In the genomic region with DNA sequence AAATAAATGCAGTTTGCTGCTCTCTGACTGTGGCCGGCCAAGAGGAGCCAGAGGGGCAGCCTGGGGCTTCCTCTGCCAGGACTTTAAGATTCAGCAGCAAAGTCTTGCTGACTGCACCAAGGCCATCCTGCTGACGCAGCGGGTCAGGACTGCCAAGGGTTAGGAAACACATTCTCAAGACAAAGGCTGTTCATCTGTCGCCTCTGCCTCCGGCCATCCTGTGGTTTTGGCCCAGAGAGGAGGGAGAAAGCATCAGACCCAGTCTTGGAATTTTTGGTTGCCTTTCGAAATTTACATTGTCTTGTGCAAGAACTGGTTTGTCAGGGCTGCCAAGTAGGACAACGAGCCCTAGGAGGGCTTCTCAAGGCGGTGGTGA, we compare ENCODE assay signal across 1 cellular context.
TF ChIP-seq lines count a peak whose summit lies in the region.

No MANE protein-coding gene starts in this region.

TF ChIP-seq in endothelial cell of umbilical vein, 7 proteins besides CTCF, POLR2A, EP300 and RAD21:
- TF ChIP-seq, protein P1, sequence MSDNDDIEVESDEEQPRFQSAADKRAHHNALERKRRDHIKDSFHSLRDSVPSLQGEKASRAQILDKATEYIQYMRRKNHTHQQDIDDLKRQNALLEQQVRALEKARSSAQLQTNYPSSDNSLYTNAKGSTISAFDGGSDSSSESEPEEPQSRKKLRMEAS (IDR thresholded peaks at IDR 0.05; ENCODE audit: insufficient read depth, insufficient read length), result no peak
- TF ChIP-seq POLR2AphosphoS5 (IDR thresholded peaks at IDR 0.05; ENCODE audit: insufficient read depth, low read depth, low read length), result no peak
- no peak for TF ChIP-seq GATA2 (IDR thresholded peaks at IDR 0.05; ENCODE audit: insufficient read depth, insufficient read length, low read depth, low read length)
- TF ChIP-seq EZH2 (IDR thresholded peaks at IDR 0.05; ENCODE audit: borderline replicate concordance, low read depth, low read length, severe bottlenecking), result no peak
- no peak for TF ChIP-seq MYC (IDR thresholded peaks at IDR 0.05; ENCODE audit: low read depth, low read length)
- no peak for TF ChIP-seq FOS (IDR thresholded peaks at IDR 0.05; ENCODE audit: borderline replicate concordance, insufficient read depth, low read length)
- TF ChIP-seq JUN (IDR thresholded peaks at IDR 0.05; ENCODE audit: borderline replicate concordance, insufficient read depth, insufficient read length, low read depth), result no peak
